In genomic region chr1:22410928-22411495, GRCh38 we compare ENCODE assay signal across 28 cellular contexts.
"Had no signal": no experiment of that assay in that cellular context is flagged by ENCODE, and none has a peak within 500 bp of the region (broad histone marks: within the 10 kb centered on the region; RNA-seq: fewer than 3 reads in every experiment).

No MANE protein-coding gene starts in this region.

- FAIRE-seq: astrocyte, endothelial cell of umbilical vein had no signal

- H3K27ac ChIP-seq: adrenal gland, brain microvascular endothelial cell, heart right ventricle, left lung, right lobe of liver, skin epidermis, upper lobe of right lung had no signal

- H3K36me3 Mint-ChIP-seq: activated naive CD8-positive, alpha-beta T cell treated with anti-CD3 and anti-CD28 coated beads for 36 hours had no signal

- H3K4me3 ChIP-seq: adrenal gland, heart right ventricle, left lung, lung, right lobe of liver, skin epidermis, upper lobe of right lung had no signal

- H3K4me1 Mint-ChIP-seq: activated CD4-positive, alpha-beta memory T cell treated with anti-CD3 and anti-CD28 coated beads, Interleukin-2, amount 10 ng/mL, durations not matched to agents 7 days and 5 days; activated CD4-positive, alpha-beta T cell treated with anti-CD3 and anti-CD28 coated beads, Interleukin-2, amount 10 ng/mL, durations not matched to agents 7 days and 5 days; activated naive CD8-positive, alpha-beta T cell treated with anti-CD3 and anti-CD28 coated beads for 36 hours had no signal

- ATAC-seq: effector memory CD8-positive, alpha-beta T cell; heart right ventricle; left lung; right lobe of liver; upper lobe of right lung had no signal

- H3K27ac Mint-ChIP-seq: activated CD4-positive, alpha-beta memory T cell treated with anti-CD3 and anti-CD28 coated beads, Interleukin-2, amount 10 ng/mL, durations not matched to agents 7 days and 5 days; activated CD4-positive, alpha-beta T cell treated with anti-CD3 and anti-CD28 coated beads, Interleukin-2, amount 10 ng/mL, durations not matched to agents 7 days and 5 days; activated naive CD8-positive, alpha-beta T cell treated with anti-CD3 and anti-CD28 coated beads for 36 hours; activated T-cell treated with anti-CD3 and anti-CD28 coated beads, Interleukin-2, amount 50 U/mL, for 24 hours; activated T-helper 2 cell treated with anti-CD3 and anti-CD28 coated beads, Interferon-gamma antibody, Interleukin-2, Interleukin-4, amounts not matched to agents 10 μg/mL and 5 μg/mL and 100 μg/mL, durations not matched to agents 14 hours and 24 hours and 36 hours; effector memory CD8-positive, alpha-beta T cell; stimulated activated naive CD8-positive, alpha-beta T cell treated with anti-CD3 and anti-CD28 coated beads, Interleukin-15, Interleukin-2, amounts not matched to agents 100 ng/mL and 50 ng/mL, for 24 hours had no signal

- H3K9me3 Mint-ChIP-seq: activated CD4-positive, alpha-beta memory T cell treated with anti-CD3 and anti-CD28 coated beads, Interleukin-2, amount 10 ng/mL, durations not matched to agents 7 days and 5 days; activated CD4-positive, alpha-beta T cell treated with anti-CD3 and anti-CD28 coated beads, Interleukin-2, amount 10 ng/mL, durations not matched to agents 7 days and 5 days; activated naive CD8-positive, alpha-beta T cell treated with anti-CD3 and anti-CD28 coated beads for 36 hours; activated T-cell treated with anti-CD3 and anti-CD28 coated beads, Interleukin-2, amount 50 U/mL, for 24 hours; activated T-helper 2 cell treated with anti-CD3 and anti-CD28 coated beads, Interferon-gamma antibody, Interleukin-2, Interleukin-4, amounts not matched to agents 10 μg/mL and 5 μg/mL and 100 μg/mL, durations not matched to agents 14 hours and 24 hours and 36 hours; effector memory CD8-positive, alpha-beta T cell; nephron; stimulated activated naive CD8-positive, alpha-beta T cell treated with anti-CD3 and anti-CD28 coated beads, Interleukin-15, Interleukin-2, amounts not matched to agents 100 ng/mL and 50 ng/mL, for 24 hours had no signal

- H3K4me3 Mint-ChIP-seq: activated CD4-positive, alpha-beta memory T cell treated with anti-CD3 and anti-CD28 coated beads, Interleukin-2, amount 10 ng/mL, durations not matched to agents 7 days and 5 days; activated CD4-positive, alpha-beta T cell treated with anti-CD3 and anti-CD28 coated beads, Interleukin-2, amount 10 ng/mL, durations not matched to agents 7 days and 5 days; activated naive CD8-positive, alpha-beta T cell treated with anti-CD3 and anti-CD28 coated beads for 36 hours; activated T-cell treated with anti-CD3 and anti-CD28 coated beads, Interleukin-2, amount 50 U/mL, for 24 hours; effector memory CD8-positive, alpha-beta T cell; nephron; stimulated activated naive CD8-positive, alpha-beta T cell treated with anti-CD3 and anti-CD28 coated beads, Interleukin-15, Interleukin-2, amounts not matched to agents 100 ng/mL and 50 ng/mL, for 24 hours had no signal

- DNase-seq: activated CD4-positive, alpha-beta memory T cell treated with anti-CD3 and anti-CD28 coated beads, Interleukin-2, amount 10 ng/mL, durations not matched to agents 7 days and 5 days; activated CD4-positive, alpha-beta T cell treated with anti-CD3 and anti-CD28 coated beads for 1 hour; activated CD4-positive, alpha-beta T cell treated with anti-CD3 and anti-CD28 coated beads, Interleukin-2, amount 10 ng/mL, durations not matched to agents 7 days and 5 days; activated CD8-positive, alpha-beta memory T cell treated with anti-CD3 and anti-CD28 coated beads, Interleukin-2, amount 50 U/mL, for 48 hours; activated naive CD4-positive, alpha-beta T cell; activated naive CD8-positive, alpha-beta T cell treated with anti-CD3 and anti-CD28 coated beads for 36 hours; activated T-cell treated with anti-CD3 and anti-CD28 coated beads, Interleukin-2, amount 50 U/mL, for 24 hours; brain microvascular endothelial cell; caudate nucleus; cortex of kidney; effector memory CD8-positive, alpha-beta T cell; foreskin melanocyte; heart right ventricle; left lung; stimulated activated CD4-positive, alpha-beta T cell treated with anti-CD3 and anti-CD28 coated beads, Interleukin-12 subunit alpha, Interleukin-12 subunit beta, amount 100 ng/mL, for 4 hours; stimulated activated CD4-positive, alpha-beta T cell treated with anti-CD3 and anti-CD28 coated beads, Interleukin-4, amount 100 ng/mL, for 1 hour; substantia nigra; T-helper 2 cell; upper lobe of right lung had no signal

- H3K36me3 ChIP-seq: adrenal gland, brain microvascular endothelial cell, heart right ventricle, left lung, right lobe of liver, upper lobe of right lung had no signal

- H3K27me3 ChIP-seq: adrenal gland, brain microvascular endothelial cell, right lobe of liver, upper lobe of right lung had no signal

- H3K9me3 ChIP-seq: adrenal gland, heart right ventricle, left lung, right lobe of liver, upper lobe of right lung had no signal
